ENCODE assay signal across 15 cellular contexts in genomic region chr17:81022371-81022729, GRCh38.
"Had no signal": no experiment of that assay in that cellular context is flagged by ENCODE, and none has a peak within 500 bp of the region (broad histone marks: within the 10 kb centered on the region; RNA-seq: fewer than 3 reads in every experiment).

No MANE protein-coding gene starts in this region.

- H3K27ac Mint-ChIP-seq: activated CD4-positive, alpha-beta memory T cell treated with anti-CD3 and anti-CD28 coated beads for 36 hours; activated naive CD4-positive, alpha-beta T cell treated with anti-CD3 and anti-CD28 coated beads, Interleukin-2, amount 50 U/mL, for 24 hours; mesothelial cell of epicardium had no signal

- H3K9me3 Mint-ChIP-seq: activated naive CD4-positive, alpha-beta T cell treated with anti-CD3 and anti-CD28 coated beads, Interleukin-2, amount 50 U/mL, for 24 hours; mesothelial cell of epicardium had no signal

- H3K9me3 ChIP-seq: gastrocnemius medialis, tibial artery, uterus had no signal

- H3K4me3 ChIP-seq: gastrocnemius medialis, tibial artery, uterus had no signal

- ATAC-seq: gastrocnemius medialis, left lobe of liver had no signal

- H3K27me3 Mint-ChIP-seq: activated naive CD4-positive, alpha-beta T cell treated with anti-CD3 and anti-CD28 coated beads, Interleukin-2, amount 50 U/mL, for 24 hours had no signal

- H3K4me3 Mint-ChIP-seq: activated CD4-positive, alpha-beta memory T cell treated with anti-CD3 and anti-CD28 coated beads for 36 hours; activated naive CD4-positive, alpha-beta T cell treated with anti-CD3 and anti-CD28 coated beads, Interleukin-2, amount 50 U/mL, for 24 hours; mesothelial cell of epicardium had no signal

- H3K36me3 ChIP-seq: gastrocnemius medialis, tibial artery, uterus, WERI-Rb-1 had no signal

- H3K36me3 Mint-ChIP-seq: activated CD4-positive, alpha-beta memory T cell treated with anti-CD3 and anti-CD28 coated beads for 36 hours; activated naive CD4-positive, alpha-beta T cell treated with anti-CD3 and anti-CD28 coated beads, Interleukin-2, amount 50 U/mL, for 24 hours; mesothelial cell of epicardium had no signal

- DNase-seq: activated CD4-positive, alpha-beta memory T cell treated with anti-CD3 and anti-CD28 coated beads for 36 hours; activated effector memory CD4-positive, alpha-beta T cell treated with Interleukin-2 at 50 U/mL for 16 hours; activated T-cell treated with anti-CD3 and anti-CD28 coated beads, Interleukin-2, amount 50 U/mL, for 48 hours; effector CD4-positive, alpha-beta T cell; gastrocnemius medialis; stimulated activated CD4-positive, alpha-beta T cell treated with anti-CD3 and anti-CD28 coated beads, Interleukin-2, amount 100 ng/mL, for 24 hours; stimulated activated naive CD4-positive, alpha-beta T cell treated with Interleukin-2 at 50 U/mL for 16 hours; substantia nigra; T-helper 2 cell; tibial artery; uterus; WERI-Rb-1 had no signal

- H3K27ac ChIP-seq: tibial artery, uterus, WERI-Rb-1 had no signal

- H3K4me1 ChIP-seq: uterus had no signal
